Comparison of ENCODE assay signal across 8 cellular contexts in genomic region chr9:113511856-113512761, GRCh38. TPM values are rescaled to one million over a fixed set of nuclear protein-coding genes. Genes with fewer than 3 reads are reported as not detected.
DNase-seq lines count a peak whose midpoint lies in the region; ATAC-seq, FAIRE-seq and TF ChIP-seq lines count a peak whose summit lies in the region.
"Had no signal": no experiment of that assay in that cellular context is flagged by ENCODE, and none has a peak within 500 bp of the region (broad histone marks: within the 10 kb centered on the region; RNA-seq: fewer than 3 reads in every experiment).

No MANE protein-coding gene starts in this region.

- H3K79me2 ChIP-seq in endothelial cell of umbilical vein (ENCODE audit: control insufficient read depth, insufficient read depth, low read length): peaks cover 66% of the 10 kb centered on the region

- peaks cover 37 to 73% of the 10 kb centered on the region in 2 experiments for H3K36me3 ChIP-seq in endothelial cell of umbilical vein (ENCODE audit: control insufficient read depth in 2 of 2, extremely low read depth in 1 of 2, insufficient read depth in 2 of 2, low read length in 2 of 2)

- intact Hi-C loops in endothelial cell of umbilical vein (cut with micrococcal nuclease): no loop called here

- peak overlapping the region; percentile 28 for H3K27ac ChIP-seq in endothelial cell of umbilical vein (ENCODE audit: insufficient read depth, low read depth, low read length)
- H3K27ac ChIP-seq in foreskin keratinocyte: no peak overlapping the region

- no peak overlapping the region for H3K4me2 ChIP-seq in endothelial cell of umbilical vein (ENCODE audit: insufficient read depth, low read length)

- H3K9me3 ChIP-seq in endothelial cell of umbilical vein (replicated peaks; ENCODE audit: control insufficient read depth, insufficient read depth, low read length): no peaks in the 10 kb centered on the region

- peaks cover 63% of the 10 kb centered on the region for H3K4me1 Mint-ChIP-seq in activated CD4-positive, alpha-beta T cell treated with anti-CD3 and anti-CD28 coated beads, Interleukin-2, amount 10 ng/mL, durations not matched to agents 7 days and 5 days

- CTCF ChIA-PET in activated CD4-positive, alpha-beta T cell treated with anti-CD3 and anti-CD28 coated beads, Interleukin-2, amount 10 ng/mL, durations not matched to agents 7 days and 5 days (lab: Charles Lee): interaction anchor here (0.6 to 1.4 kb wide), 6 partner anchors 8 to 105 kb away, joined by 3 to 5 read pairs (median 4); no protein-coding TSS in a partner anchor
- CTCF ChIA-PET in endothelial cell of umbilical vein (lab: Charles Lee): interaction anchor here (0.8 to 5.3 kb wide), 4 partner anchors 17 to 79 kb away, joined by 3 to 39 read pairs (median 3); no protein-coding TSS in a partner anchor

- H3K27me3 ChIP-seq in endothelial cell of umbilical vein (ENCODE audit: control insufficient read depth in 2 of 2, insufficient read depth in 2 of 2, low read length in 2 of 2) (no peaks in the 10 kb centered on the region), foreskin keratinocyte (peaks cover 2% of the 10 kb centered on the region)

- no peaks in the 10 kb centered on the region for H3K36me3 Mint-ChIP-seq in activated CD4-positive, alpha-beta T cell treated with anti-CD3 and anti-CD28 coated beads, Interleukin-2, amount 10 ng/mL, durations not matched to agents 7 days and 5 days (ENCODE audit: low read depth)

- no peak overlapping the region for H3K9ac ChIP-seq in endothelial cell of umbilical vein (replicated peaks; ENCODE audit: extremely low read depth, insufficient read depth, low read length)

- H3K4me3 ChIP-seq in endothelial cell of umbilical vein (replicated peaks in 1 of 3; ENCODE audit: insufficient read depth in 1 of 3, low read depth in 1 of 3, low read length in 3 of 3): no peak overlapping the region

- peak overlapping the region; percentile 95 for H3K27ac Mint-ChIP-seq in activated CD4-positive, alpha-beta T cell treated with anti-CD3 and anti-CD28 coated beads, Interleukin-2, amount 10 ng/mL, durations not matched to agents 7 days and 5 days

- dilution Hi-C loops in endothelial cell of umbilical vein (cut with MboI; ENCODE audit: extremely low pct_ligation_motif_present, low sequenced_read_pairs): no loop called here

- no peak for TF ChIP-seq POLR2A in endothelial cell of umbilical vein (IDR thresholded peaks at IDR 0.05; ENCODE audit: low read depth, low read length)

- POLR2A ChIA-PET in activated CD4-positive, alpha-beta T cell treated with anti-CD3 and anti-CD28 coated beads, Interleukin-2, amount 10 ng/mL, durations not matched to agents 7 days and 5 days (lab: Charles Lee): interaction anchor here (0.8 to 1.6 kb wide), 2 partner anchors 12 to 67 kb away, joined by 3 to 8 read pairs; no protein-coding TSS in a partner anchor
- POLR2A ChIA-PET in endothelial cell of umbilical vein (lab: Charles Lee): interaction anchor here (1.4 to 2.0 kb wide), 3 partner anchors 9 to 57 kb away, joined by 3 to 8 read pairs (median 5); no protein-coding TSS in a partner anchor

- H3K4me1 ChIP-seq in endothelial cell of umbilical vein (ENCODE audit: control insufficient read depth, extremely low read depth, insufficient read depth, low read length) (peaks cover 57% of the 10 kb centered on the region), foreskin keratinocyte (no peaks in the 10 kb centered on the region)

- no peak overlapping the region for H2AFZ ChIP-seq in endothelial cell of umbilical vein (ENCODE audit: low read depth, low read length)

- no peaks in the 10 kb centered on the region for H3K9me3 Mint-ChIP-seq in activated CD4-positive, alpha-beta T cell treated with anti-CD3 and anti-CD28 coated beads, Interleukin-2, amount 10 ng/mL, durations not matched to agents 7 days and 5 days

- TF ChIP-seq CTCF in endothelial cell of umbilical vein (IDR thresholded peaks at IDR 0.05; ENCODE audit: extremely low read depth in 1 of 2, insufficient read depth in 1 of 2, low read depth in 1 of 2, low read length in 2 of 2) (no peak), foreskin keratinocyte (conservative IDR thresholded peaks at IDR 0.05) (no peak)

- FAIRE-seq in endothelial cell of umbilical vein (lab: Jason Lieb, UNC): peak; percentile 89
- FAIRE-seq: TTC549 had no signal

- DNase-seq in activated CD4-positive, alpha-beta T cell treated with anti-CD3 and anti-CD28 coated beads, Interleukin-2, amount 10 ng/mL, durations not matched to agents 7 days and 5 days: peak; percentile 73
- DNase-seq in endothelial cell of umbilical vein (ENCODE audit: low read depth, low spot score): no peak
- peak; percentile 34 to 47 for DNase-seq in stimulated activated CD8-positive, alpha-beta memory T cell treated with anti-CD3 and anti-CD28 coated beads, Interleukin-4, amount 100 ng/mL, for 1 hour (ENCODE audit: low read depth in 2 of 2, low spot score in 1 of 2)
- DNase-seq in NCI-H2107 treated with DMSO at 0.1 percent for 48 hours (lab: John Stamatoyannopoulos, UW; ENCODE audit: unreplicated experiment): no peak
- no peak for DNase-seq in foreskin keratinocyte

- ATAC-seq in GM19452 (IDR thresholded peaks at IDR 0.05; ENCODE audit: unreplicated experiment) (peak; percentile 57), HG03521 (IDR thresholded peaks at IDR 0.05; ENCODE audit: unreplicated experiment) (peak; percentile 33), foreskin keratinocyte (no peak)

- peak overlapping the region; percentile 56 for H3K4me3 Mint-ChIP-seq in activated CD4-positive, alpha-beta T cell treated with anti-CD3 and anti-CD28 coated beads, Interleukin-2, amount 10 ng/mL, durations not matched to agents 7 days and 5 days

- no peaks in the 10 kb centered on the region for H4K20me1 ChIP-seq in endothelial cell of umbilical vein (replicated peaks; ENCODE audit: control insufficient read depth, extremely low read depth, insufficient read depth, low read length)

- BruUV-seq in endothelial cell of umbilical vein (replicated peaks; lab: Mats Ljungman, UMichigan): no TSS peak

- no peaks in the 10 kb centered on the region for H3K9me1 ChIP-seq in endothelial cell of umbilical vein (replicated peaks; ENCODE audit: control insufficient read depth, extremely low read depth, insufficient read depth, low read length)

- H3K27me3 Mint-ChIP-seq in activated CD4-positive, alpha-beta T cell treated with anti-CD3 and anti-CD28 coated beads, Interleukin-2, amount 10 ng/mL, durations not matched to agents 7 days and 5 days: no peaks in the 10 kb centered on the region

TF ChIP-seq in endothelial cell of umbilical vein, 7 proteins besides CTCF, POLR2A, EP300 and RAD21:
- TF ChIP-seq MAX (IDR thresholded peaks at IDR 0.05; ENCODE audit: insufficient read depth, insufficient read length): no peak
- peak; percentile 18 for TF ChIP-seq JUN (IDR thresholded peaks at IDR 0.05; ENCODE audit: borderline replicate concordance, insufficient read depth, insufficient read length, low read depth)
- TF ChIP-seq FOS (IDR thresholded peaks at IDR 0.05; ENCODE audit: borderline replicate concordance, insufficient read depth, low read length): peak; percentile 20
- TF ChIP-seq GATA2 (IDR thresholded peaks at IDR 0.05; ENCODE audit: insufficient read depth, insufficient read length, low read depth, low read length): peak; percentile 61

RNA-seq across cellular contexts. Expression of gene RGS3, which starts 48.6 kb away (rescaled TPM):
- total RNA-seq in activated CD4-positive, alpha-beta T cell treated with anti-CD3 and anti-CD28 coated beads, Interleukin-2, amount 10 ng/mL, durations not matched to agents 7 days and 5 days: 10 to 100 TPM; 41.5 to 41.6 TPM
- 407 and 416 TPM in 2 replicates for total RNA-seq in endothelial cell of umbilical vein
- polyA plus RNA-seq in endothelial cell of umbilical vein: 356 and 385 TPM in 2 replicates
- polyA plus RNA-seq in endothelial cell of umbilical vein (2011; cell fraction: cytosol; rRNA removed): 317 and 396 TPM in 2 replicates
- polyA plus RNA-seq in endothelial cell of umbilical vein (2011; cell fraction: nucleus; rRNA removed): 509 and 635 TPM in 2 replicates
- 125 and 130 TPM in 2 replicates for polyA plus RNA-seq in endothelial cell of umbilical vein (2012)
- polyA minus RNA-seq in endothelial cell of umbilical vein: 566 and 594 TPM in 2 replicates
- 16.0 TPM for polyA minus RNA-seq in endothelial cell of umbilical vein (2011; cell fraction: cytosol; rRNA and poly(A)+ RNA removed)
- 401 and 590 TPM in 2 replicates for polyA minus RNA-seq in endothelial cell of umbilical vein (2011; cell fraction: nucleus; rRNA and poly(A)+ RNA removed)
- total RNA-seq in foreskin keratinocyte: 24.9 and 38.9 TPM in 2 replicates
- polyA plus RNA-seq in foreskin keratinocyte: 22.3 and 36.0 TPM in 2 replicates

Comparison
In these comparisons a context has a peak if more than half of its experiments do, and no peak if none do; other contexts are left out.
1. DNase-seq: peak in activated CD4-positive, alpha-beta T cell treated with anti-CD3 and anti-CD28 coated beads, Interleukin-2, amount 10 ng/mL, durations not matched to agents 7 days and 5 days (single experiment) and stimulated activated CD8-positive, alpha-beta memory T cell treated with anti-CD3 and anti-CD28 coated beads, Interleukin-4, amount 100 ng/mL, for 1 hour (2 of 2); none in endothelial cell of umbilical vein (single experiment), NCI-H2107 treated with DMSO at 0.1 percent for 48 hours (single experiment) and foreskin keratinocyte (0 of 2).